Comparison of ENCODE assay signal across 18 cellular contexts in genomic region chr4:118338981-118339765, GRCh38. TPM values are rescaled to one million over a fixed set of nuclear protein-coding genes. Genes with fewer than 3 reads are reported as not detected.
DNase-seq lines count a peak whose midpoint lies in the region; ATAC-seq and TF ChIP-seq lines count a peak whose summit lies in the region.
"Had no signal": no experiment of that assay in that cellular context is flagged by ENCODE, and none has a peak within 500 bp of the region (broad histone marks: within the 10 kb centered on the region; RNA-seq: fewer than 3 reads in every experiment).

No MANE protein-coding gene starts in this region.

- H3K27me3 ChIP-seq in GM23338 (ENCODE audit: insufficient read depth): no peaks in the 10 kb centered on the region
- H3K27me3 ChIP-seq in fibroblast of lung (ENCODE audit: control insufficient read depth, insufficient read depth, low read length): no peaks in the 10 kb centered on the region
- H3K27me3 ChIP-seq: sigmoid colon, thyroid gland had no signal

- H3K9me3 ChIP-seq in fibroblast of lung (ENCODE audit: control insufficient read depth, insufficient read depth, low read depth, low read length): no peaks in the 10 kb centered on the region
- H3K9me3 ChIP-seq: sigmoid colon, thyroid gland had no signal

- no peak for TF ChIP-seq CTCF in GM23338 (conservative IDR thresholded peaks at IDR 0.05; ENCODE audit: low read depth in 2 of 2)
- TF ChIP-seq CTCF in fibroblast of lung (conservative IDR thresholded peaks at IDR 0.05 in 1 of 2, IDR thresholded peaks at IDR 0.05 in 1 of 2; ENCODE audit: low read depth in 1 of 2, low read length in 2 of 2): no peak
- no peak for TF ChIP-seq CTCF in osteocyte (IDR thresholded peaks at IDR 0.05)

- H3K4me2 ChIP-seq in GM23338 (no peak overlapping the region), fibroblast of lung (ENCODE audit: extremely low read depth, insufficient read depth, low read length) (peak overlapping the region; percentile 44)

- peaks cover 41% of the 10 kb centered on the region for H3K4me1 ChIP-seq in GM23338 (ENCODE audit: insufficient read depth)
- H3K4me1 ChIP-seq in fibroblast of lung (ENCODE audit: control insufficient read depth, extremely low read depth, insufficient read depth, low read length): peaks cover 23% of the 10 kb centered on the region
- H3K4me1 ChIP-seq: sigmoid colon, thyroid gland had no signal

- H3K4me3 ChIP-seq in GM23338 (no peak overlapping the region), fibroblast of lung (replicated peaks in 1 of 4; ENCODE audit: control extremely low read depth in 1 of 4, insufficient read depth in 1 of 4, low read depth in 3 of 4, low read length in 4 of 4) (no peak overlapping the region)
- H3K4me3 ChIP-seq: sigmoid colon, thyroid gland had no signal

- in situ Hi-C loops in G401 (cut with HindIII; ENCODE audit: low sequenced_read_pairs): no loop called here

- no peak overlapping the region for H2AFZ ChIP-seq in GM23338
- no peak overlapping the region for H2AFZ ChIP-seq in fibroblast of lung (ENCODE audit: low read length)

- H3K36me3 Mint-ChIP-seq in GM23338 (ENCODE audit: low read depth) (no peaks in the 10 kb centered on the region), osteocyte (ENCODE audit: unreplicated experiment) (no peaks in the 10 kb centered on the region)
- H3K36me3 Mint-ChIP-seq: brain had no signal

- H3K4me3 Mint-ChIP-seq in GM23338: no peak overlapping the region
- no peak overlapping the region for H3K4me3 Mint-ChIP-seq in osteocyte (ENCODE audit: unreplicated experiment)
- H3K4me3 Mint-ChIP-seq: T-helper 17 cell had no signal

- no peaks in the 10 kb centered on the region for H3K9me3 Mint-ChIP-seq in GM23338
- H3K9me3 Mint-ChIP-seq in osteocyte (ENCODE audit: unreplicated experiment): no peaks in the 10 kb centered on the region
- H3K9me3 Mint-ChIP-seq: brain had no signal

- H3K27me3 Mint-ChIP-seq in GM23338 (ENCODE audit: insufficient read depth, low read depth, poor library complexity) (no peaks in the 10 kb centered on the region), osteocyte (ENCODE audit: unreplicated experiment) (no peaks in the 10 kb centered on the region)
- H3K27me3 Mint-ChIP-seq: brain had no signal

- DNase-seq in GM23338 (ENCODE audit: low spot score) (no peak), fibroblast of lung (ENCODE audit: low read depth in 2 of 2) (peak; percentile 70 to 77), osteocyte (ENCODE audit: extremely low spot score, unreplicated experiment) (no peak), G401 (ENCODE audit: low spot score) (no peak)
- no peak for DNase-seq in activated naive CD4-positive, alpha-beta T cell treated with anti-CD3 and anti-CD28 coated beads, Interleukin-2, amount 50 U/mL, for 16 hours
- DNase-seq: activated gamma-delta T cell; C1 segment of cervical spinal cord; DMS53; NCI-H1092 treated with DMSO at 0.1 percent for 48 hours; NK-92 treated with Interleukin-12 subunit alpha and Interleukin-12 subunit beta, amount 100 ng/mL, for 24 hours; sigmoid colon; stimulated activated CD4-positive, alpha-beta T cell treated with anti-CD3 and anti-CD28 coated beads, Interleukin-4, amount 100 ng/mL, for 24 hours; T-helper 17 cell; thyroid gland had no signal

- H3K36me3 ChIP-seq in GM23338 (ENCODE audit: insufficient read depth) (no peaks in the 10 kb centered on the region), fibroblast of lung (ENCODE audit: control insufficient read depth, insufficient read depth, low read length) (no peaks in the 10 kb centered on the region)
- H3K36me3 ChIP-seq: sigmoid colon, thyroid gland had no signal

- H3K9me2 ChIP-seq in GM23338 (ENCODE audit: insufficient read depth): no peaks in the 10 kb centered on the region

- H3K27ac Mint-ChIP-seq in GM23338 (peak overlapping the region; percentile 9; the same call in 1 of the 2 replicates), osteocyte (ENCODE audit: unreplicated experiment) (peak overlapping the region; percentile 85)
- H3K27ac Mint-ChIP-seq: T-helper 17 cell had no signal

- ATAC-seq in GM23338 (no peak), SK-N-SH treated with all-trans-retinoic acid at 6 μM for 48 hours (peak; percentile 78), HG03196 (IDR thresholded peaks at IDR 0.05; ENCODE audit: unreplicated experiment) (no peak), GM18511 (IDR thresholded peaks at IDR 0.05; ENCODE audit: unreplicated experiment) (no peak)
- ATAC-seq: T-helper 17 cell had no signal

- H3K9ac ChIP-seq in fibroblast of lung (ENCODE audit: insufficient read depth, low read length): no peak overlapping the region

- H3K4me1 Mint-ChIP-seq in GM23338: peaks cover 41% of the 10 kb centered on the region
- H3K4me1 Mint-ChIP-seq in osteocyte (ENCODE audit: unreplicated experiment): peaks cover 39% of the 10 kb centered on the region
- H3K4me1 Mint-ChIP-seq: T-helper 17 cell had no signal

- H4K20me1 ChIP-seq in GM23338 (replicated peaks; ENCODE audit: insufficient read depth) (no peaks in the 10 kb centered on the region), fibroblast of lung (ENCODE audit: control insufficient read depth, extremely low read depth, insufficient read depth, low read length) (no peaks in the 10 kb centered on the region)

- H3K79me2 ChIP-seq in GM23338 (replicated peaks; ENCODE audit: insufficient read depth): no peaks in the 10 kb centered on the region
- H3K79me2 ChIP-seq in fibroblast of lung (ENCODE audit: control insufficient read depth, insufficient read depth, low read length): peaks cover 43% of the 10 kb centered on the region

- no peaks in the 10 kb centered on the region for H3F3A ChIP-seq in GM23338 (replicated peaks; ENCODE audit: low read depth)

- no peak overlapping the region for H3K27ac ChIP-seq in GM23338 (ENCODE audit: low read depth)
- peak overlapping the region; percentile 78 for H3K27ac ChIP-seq in fibroblast of lung (ENCODE audit: insufficient read depth, low read length)
- H3K27ac ChIP-seq: sigmoid colon, thyroid gland had no signal

TF ChIP-seq in GM23338, 12 proteins besides CTCF, POLR2A, EP300 and RAD21:
- TF ChIP-seq POLR2AphosphoS5 (IDR thresholded peaks at IDR 0.05; ENCODE audit: low read depth) (no peak), ZNF114 (CRISPR knock-in tag; IDR thresholded peaks at IDR 0.05) (no peak), ETS1 (IDR thresholded peaks at IDR 0.05) (no peak)

TF ChIP-seq in SK-N-SH treated with all-trans-retinoic acid at 6 μM for 48 hours, 23 proteins besides CTCF, POLR2A, EP300 and RAD21 (continues in another document):
- TF ChIP-seq ZFP3 (CRISPR knock-in tag; IDR thresholded peaks at IDR 0.05): no peak
- TF ChIP-seq ISL1 (CRISPR knock-in tag; IDR thresholded peaks at IDR 0.05): no peak
- no peak for TF ChIP-seq POU6F1 (CRISPR knock-in tag; IDR thresholded peaks at IDR 0.05; ENCODE audit: borderline replicate concordance, low read depth)
- no peak for TF ChIP-seq BACH2 (CRISPR knock-in tag; IDR thresholded peaks at IDR 0.05; ENCODE audit: borderline replicate concordance)
- no peak for TF ChIP-seq CSDC2 (CRISPR knock-in tag; IDR thresholded peaks at IDR 0.05)
- no peak for TF ChIP-seq CSRNP3 (CRISPR knock-in tag; IDR thresholded peaks at IDR 0.05)
- no peak for TF ChIP-seq RARB (CRISPR knock-in tag; IDR thresholded peaks at IDR 0.05)
- TF ChIP-seq SNAI2 (CRISPR knock-in tag; IDR thresholded peaks at IDR 0.05): no peak
- no peak for TF ChIP-seq CREB5 (CRISPR knock-in tag; IDR thresholded peaks at IDR 0.05; ENCODE audit: low read depth)
- TF ChIP-seq ZNF565 (CRISPR knock-in tag; conservative IDR thresholded peaks at IDR 0.05; ENCODE audit: low read depth): no peak
- TF ChIP-seq GLIS3 (CRISPR knock-in tag; IDR thresholded peaks at IDR 0.05): no peak

RNA-seq across cellular contexts. Expression of gene PRSS12, which starts 13.6 kb away (rescaled TPM):
- total RNA-seq in GM23338 (2014; rRNA removed; shearing (Covaris generic)): 7.5 and 12.9 TPM in 2 replicates
- polyA plus RNA-seq in GM23338 (2016; fragmentation: Nextera tagmentation; extraction: Ambion mirVana) (4.1 and 5.5 TPM in 2 replicates), fibroblast of lung (104 and 136 TPM in 2 replicates)
- total RNA-seq in fibroblast of lung (27.5 and 59.9 TPM in 2 replicates), osteocyte (15.3 and 19.2 TPM in 2 replicates)
- 86.9 and 115 TPM in 2 replicates for polyA plus RNA-seq in fibroblast of lung (2012)
- polyA minus RNA-seq in fibroblast of lung (ENCODE audit: low replicate concordance): 22.4 and 47.3 TPM in 2 replicates
- not detected in 2 replicates for total RNA-seq in G401 (2014; rRNA removed; shearing (Covaris generic))
- total RNA-seq: T-helper 17 cell had no signal

Comparison
In these comparisons a context has a peak if more than half of its experiments do, and no peak if none do; other contexts are left out.
1. DNase-seq: peak in fibroblast of lung (2 of 2); none in GM23338 (single experiment), osteocyte (single experiment), activated naive CD4-positive, alpha-beta T cell treated with anti-CD3 and anti-CD28 coated beads, Interleukin-2, amount 50 U/mL, for 16 hours (single experiment) and G401 (single experiment).